ENCODE assay signal across 1 cellular context in genomic region chr14:21748869-21749303, GRCh38.
TF ChIP-seq lines count a peak whose summit lies in the region.

No MANE protein-coding gene starts in this region.

TF ChIP-seq in GM23338, 12 proteins besides CTCF, POLR2A, EP300 and RAD21 (continued from another document):
- TF ChIP-seq ZNF462 (CRISPR knock-in tag; IDR thresholded peaks at IDR 0.05) (no peak), EZH2phosphoT487 (IDR thresholded peaks at IDR 0.05; ENCODE audit: unreplicated experiment) (no peak)
TF ChIP-seq in GM23338: peak in this region for 0.
